ENCODE assay signal across 8 cellular contexts in the genomic region with DNA sequence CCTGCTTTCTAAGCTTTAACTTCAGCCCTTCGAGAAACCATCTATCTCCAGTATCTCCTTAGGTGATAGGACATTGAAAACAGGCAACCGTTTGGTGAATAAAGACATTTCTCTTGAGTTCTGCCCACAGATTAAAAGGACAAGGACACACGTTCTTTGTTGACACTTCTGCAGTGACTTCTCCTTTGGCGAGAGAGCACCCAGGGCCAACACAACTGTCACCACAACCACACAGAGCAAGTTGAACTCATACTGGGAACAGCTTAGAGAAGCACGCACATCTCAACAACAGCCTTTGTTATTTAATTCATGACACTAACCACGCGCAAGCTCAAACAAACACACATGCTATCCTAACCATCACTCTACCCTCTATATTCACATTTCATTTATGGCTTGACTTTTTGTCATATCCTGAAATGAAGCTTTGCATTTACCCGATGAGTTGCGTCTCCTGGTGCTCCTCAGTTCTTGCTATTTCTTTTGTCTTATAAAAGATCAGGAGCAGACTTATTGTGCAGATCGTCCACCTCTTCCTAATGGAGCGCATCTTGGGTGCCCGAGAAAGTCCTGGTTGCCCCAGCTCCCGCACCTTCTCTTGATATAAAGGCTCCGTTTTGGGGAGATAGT. TPM values are rescaled to one million over a fixed set of nuclear protein-coding genes. Genes with fewer than 3 reads are reported as not detected.
DNase-seq lines count a peak whose midpoint lies in the region; ATAC-seq and TF ChIP-seq lines count a peak whose summit lies in the region.

No MANE protein-coding gene starts in this region.

- H3K4me1 ChIP-seq in HUES48 (ENCODE audit: control insufficient read depth, insufficient read depth, low read length): peaks cover 21% of the 10 kb centered on the region
- peaks cover 0 to 1% of the 10 kb centered on the region in 2 donors for H3K4me1 ChIP-seq in lung (ENCODE audit: control insufficient read depth in 2 of 2, insufficient read depth in 2 of 2, low read length in 2 of 2)
- H3K4me1 ChIP-seq in subcutaneous abdominal adipose tissue (ENCODE audit: control insufficient read depth in 5 of 5, insufficient read depth in 5 of 5, low read length in 5 of 5): peaks cover 2 to 58% (median 48%) of the 10 kb centered on the region in 5 donors

- H3K9ac ChIP-seq in HUES48 (ENCODE audit: low read depth, low read length) (no peak overlapping the region), subcutaneous abdominal adipose tissue (ENCODE audit: low read length in 5 of 5) (peak overlapping the region in 3 of 5 donors; percentile 11 to 57 (median 35))

- TF ChIP-seq POLR2A in GM18505 (IDR thresholded peaks at IDR 0.05; ENCODE audit: borderline replicate concordance, extremely low read depth, insufficient read depth, insufficient read length): no peak

- ATAC-seq in lung (ENCODE audit: insufficient read depth, low FRiP score) (no peak), GM18870 (IDR thresholded peaks at IDR 0.05; ENCODE audit: unreplicated experiment) (no peak), GM18505 (IDR thresholded peaks at IDR 0.05; ENCODE audit: unreplicated experiment) (no peak)

- in situ Hi-C loops in SK-MEL-5 (cut with HindIII; ENCODE audit: low pct_unique_long_range_greater_than_20kb, low sequenced_read_pairs): no loop called here

- no peaks in the 10 kb centered on the region for H3K36me3 ChIP-seq in HUES48 (ENCODE audit: control insufficient read depth, insufficient read depth, low read length)
- no peaks in the 10 kb centered on the region for H3K36me3 ChIP-seq in lung (ENCODE audit: control insufficient read depth in 2 of 2, insufficient read depth in 2 of 2, low read length in 2 of 2)
- no peaks in the 10 kb centered on the region for H3K36me3 ChIP-seq in subcutaneous abdominal adipose tissue (ENCODE audit: control insufficient read depth in 5 of 5, insufficient read depth in 5 of 5, low read length in 5 of 5)

- H3K9me3 ChIP-seq in HUES48 (ENCODE audit: control insufficient read depth, insufficient read depth, low read length) (no peaks in the 10 kb centered on the region), lung (ENCODE audit: control insufficient read depth in 2 of 2, insufficient read depth in 1 of 2, low read length in 1 of 2) (peaks cover 0 to 1% of the 10 kb centered on the region in 2 donors), subcutaneous abdominal adipose tissue (ENCODE audit: control insufficient read depth in 5 of 5, low read length in 5 of 5) (no peaks in the 10 kb centered on the region)

- TF ChIP-seq CTCF in lung (IDR thresholded peaks at IDR 0.05; ENCODE audit: control extremely low read depth, extremely low read depth): no peak

- DNase-seq in SK-MEL-5 (ENCODE audit: low read depth, low spot score) (peak; percentile 27), caudate nucleus (lab: John Stamatoyannopoulos, UW) (peak in 5 of 61 donors; percentile 20 to 50 (median 39)), lung (ENCODE audit: low spot score) (no peak), kidney tubule cell (ENCODE audit: low spot score) (no peak)

- H3K27me3 ChIP-seq in HUES48 (ENCODE audit: control insufficient read depth, insufficient read depth, low read length) (peaks cover 70% of the 10 kb centered on the region), lung (ENCODE audit: control insufficient read depth, insufficient read depth) (no peaks in the 10 kb centered on the region), subcutaneous abdominal adipose tissue (ENCODE audit: control insufficient read depth in 5 of 5, insufficient read depth in 4 of 5, low read length in 5 of 5) (peaks cover 0 to 19% (median 15%) of the 10 kb centered on the region in 5 donors)

- H3K4me3 ChIP-seq in HUES48 (ENCODE audit: low read depth, low read length) (peak overlapping the region; percentile 70), lung (peak overlapping the region; percentile 50), subcutaneous abdominal adipose tissue (ENCODE audit: low read depth in 1 of 5, low read length in 5 of 5) (peak overlapping the region; percentile 68 to 91 (median 80))

- 1% methylated on average over 14 of the region's 14 CpGs for WGBS in lung, 2 donors

- H3K27ac ChIP-seq in HUES48 (ENCODE audit: low read depth, low read length): no peak overlapping the region
- peak overlapping the region; percentile 49 for H3K27ac ChIP-seq in caudate nucleus (ENCODE audit: low read depth, low read length)
- peak overlapping the region; percentile 78 to 89 for H3K27ac ChIP-seq in lung (ENCODE audit: low read depth in 1 of 2, low read length in 1 of 2)
- peak overlapping the region; percentile 77 for H3K27ac ChIP-seq in subcutaneous abdominal adipose tissue (ENCODE audit: low read depth, low read length)

RNA-seq across cellular contexts. Expression of gene ST8SIA4, which starts 0.6 kb away (rescaled TPM):
- total RNA-seq in SK-MEL-5 (2014; rRNA removed; shearing (Covaris generic)): 2.0 and 2.1 TPM in 2 replicates
- 1.8 and 2.1 TPM in 2 replicates for polyA plus RNA-seq in SK-MEL-5 (2015; cell fraction: cytosol; rRNA removed)
- polyA plus RNA-seq in SK-MEL-5 (2015; cell fraction: nucleus; rRNA removed): 0.37 and 2.1 TPM in 2 replicates
- total RNA-seq in lung: 10 to 100 TPM; 19.1 to 22.1 TPM
- polyA plus RNA-seq in lung: 1 to 10 TPM; 4.2 to 9.2 TPM
